In genomic region chr2:145022021-145022670, GRCh38 we compare ENCODE assay signal across 16 cellular contexts.
DNase-seq lines count a peak whose midpoint lies in the region; ATAC-seq and TF ChIP-seq lines count a peak whose summit lies in the region.
"Had no signal": no experiment of that assay in that cellular context is flagged by ENCODE, and none has a peak within 500 bp of the region (broad histone marks: within the 10 kb centered on the region; RNA-seq: fewer than 3 reads in every experiment).

No MANE protein-coding gene starts in this region.

- H2BK15ac ChIP-seq in H9 (ENCODE audit: low read depth, low read length): no peak overlapping the region

- no peaks in the 10 kb centered on the region for H3K27me3 ChIP-seq in H9 (ENCODE audit: insufficient read depth, low read length)
- H3K27me3 ChIP-seq: body of pancreas had no signal

- no peak overlapping the region for H3K18ac ChIP-seq in H9 (ENCODE audit: insufficient read length, low read depth, low read length)

- no peaks in the 10 kb centered on the region for H3K23me2 ChIP-seq in H9 (ENCODE audit: insufficient read length, low read depth, low read length, poor library complexity, severe bottlenecking)

- no peak overlapping the region for H3K27ac Mint-ChIP-seq in H9
- H3K27ac Mint-ChIP-seq: activated B cell treated with CpG ODN at 0.5 μM for 24 hours; T-helper 1 cell treated with Interleukin-12 subunit alpha and Interleukin-12 subunit beta and Interleukin-4 antibody, amounts not matched to agents 30 μg/mL and 1 μg/mL, for 36 hours had no signal

- no peak overlapping the region for H3K4me3 ChIP-seq in AG10803 (ENCODE audit: low read length)
- H3K4me3 ChIP-seq: body of pancreas had no signal

- H2BK12ac ChIP-seq in H9 (ENCODE audit: insufficient read length, low read depth, low read length): no peak overlapping the region

- H3K79me1 ChIP-seq in H9 (ENCODE audit: insufficient read depth, low read depth, low read length, poor library complexity, severe bottlenecking): no peaks in the 10 kb centered on the region

- no peak overlapping the region for H4K8ac ChIP-seq in H9 (replicated peaks; ENCODE audit: insufficient read length, low read depth, low read length)

- no peak overlapping the region for H2AFZ ChIP-seq in H9 (ENCODE audit: low read length)

- no peak overlapping the region for H2BK5ac ChIP-seq in H9 (ENCODE audit: insufficient read length, low read length)

- no peaks in the 10 kb centered on the region; the same call in 1 of the 2 replicates for H3K4me1 ChIP-seq in H9 (ENCODE audit: insufficient read depth, low read length)
- H3K4me1 ChIP-seq: body of pancreas had no signal

- H3K9me3 ChIP-seq in H9 (ENCODE audit: control insufficient read depth, low read depth, low read length): no peaks in the 10 kb centered on the region
- H3K9me3 ChIP-seq: body of pancreas had no signal

- no peaks in the 10 kb centered on the region for H3K79me2 ChIP-seq in H9 (ENCODE audit: insufficient read depth, low read length)

- no peaks in the 10 kb centered on the region for H3K9me3 Mint-ChIP-seq in H9
- H3K9me3 Mint-ChIP-seq: activated B cell treated with CpG ODN at 0.5 μM for 24 hours; T-helper 1 cell treated with Interleukin-12 subunit alpha and Interleukin-12 subunit beta and Interleukin-4 antibody, amounts not matched to agents 30 μg/mL and 1 μg/mL, for 36 hours had no signal

- H4K5ac ChIP-seq in H9 (ENCODE audit: insufficient read length, low read depth, low read length): no peak overlapping the region

- no peak overlapping the region for H3K14ac ChIP-seq in H9 (ENCODE audit: insufficient read depth, low read length)

- in situ Hi-C loops in SK-MEL-5 (cut with HindIII; ENCODE audit: low pct_unique_long_range_greater_than_20kb, low sequenced_read_pairs): no loop called here

- no peak overlapping the region for H2AK5ac ChIP-seq in H9 (ENCODE audit: insufficient read length, low read length)

- H3K4me1 Mint-ChIP-seq in H9: peaks cover 13 to 15% of the 10 kb centered on the region in 2 experiments

- no peaks in the 10 kb centered on the region for H3K36me3 Mint-ChIP-seq in H9 (ENCODE audit: insufficient read depth in 1 of 3, low read depth in 3 of 3)

- H2BK20ac ChIP-seq in H9 (ENCODE audit: low read depth, low read length, poor library complexity, severe bottlenecking): no peak overlapping the region

- H4K20me1 ChIP-seq in H9 (ENCODE audit: control insufficient read depth, insufficient read depth, insufficient read length): no peaks in the 10 kb centered on the region

- no peak overlapping the region for H3K27ac ChIP-seq in H9 (ENCODE audit: insufficient read length, low read depth, low read length)
- H3K27ac ChIP-seq: body of pancreas, KMS-11 had no signal

- peak; percentile 77 for ATAC-seq in sciatic nerve
- ATAC-seq: body of pancreas, left colon had no signal

- no peak overlapping the region for H4K91ac ChIP-seq in H9 (ENCODE audit: insufficient read length, low read depth, low read length)

- H3K4ac ChIP-seq in H9 (ENCODE audit: low read depth, low read length): no peak overlapping the region

- no CpG with 5 or more reads among the region's 1 CpG for WGBS in H9 (ENCODE audit: extremely low coverage, insufficient read length, low lambda C conversion rate)

- TF ChIP-seq CTCF in AG10803 (conservative IDR thresholded peaks at IDR 0.05; ENCODE audit: low read length): no peak
- no peak for TF ChIP-seq CTCF in H9 (conservative IDR thresholded peaks at IDR 0.05)

- H3K27me3 Mint-ChIP-seq in H9 (ENCODE audit: low read depth): no peaks in the 10 kb centered on the region
- H3K27me3 Mint-ChIP-seq: activated B cell treated with CpG ODN at 0.5 μM for 24 hours had no signal

- no peak overlapping the region for H3K9ac ChIP-seq in H9 (ENCODE audit: extremely low read depth, insufficient read length, low read length)
- H3K9ac ChIP-seq: KMS-11 had no signal

- no peak overlapping the region for H3K23ac ChIP-seq in H9 (ENCODE audit: insufficient read length, low read depth, low read length)

- H3K56ac ChIP-seq in H9 (ENCODE audit: insufficient read length, low read depth, low read length): no peak overlapping the region

- no peak overlapping the region for H3K4me2 ChIP-seq in H9 (ENCODE audit: insufficient read depth, insufficient read length, low read length)
- H3K4me2 ChIP-seq: KMS-11 had no signal

- no peak overlapping the region for H3T11ph ChIP-seq in H9 (ENCODE audit: low read length)

- DNase-seq in AG10803 (ENCODE audit: low read depth) (peak; percentile 9), SK-MEL-5 (ENCODE audit: low read depth, low spot score) (peak; percentile 70), fibroblast of peridontal ligament (ENCODE audit: extremely low read depth) (peak; percentile 83), sciatic nerve (ENCODE audit: low spot score) (no peak), DMS79 treated with DMSO at 0.1 percent for 48 hours (lab: John Stamatoyannopoulos, UW) (no peak), H9 (no peak), ecto neural progenitor cell (ENCODE audit: low spot score) (no peak)
- DNase-seq in activated CD8-positive, alpha-beta memory T cell treated with anti-CD3 and anti-CD28 coated beads for 24 hours: no peak
- DNase-seq: activated B cell treated with CpG ODN at 0.5 μM for 24 hours; body of pancreas; effector memory CD4-positive, alpha-beta T cell; left colon; NCI-H1417; stimulated activated naive CD4-positive, alpha-beta T cell treated with Interleukin-2 at 50 U/mL for 16 hours had no signal

- intact Hi-C loops in sciatic nerve (cut with DNase I): no loop called here

- no peak overlapping the region for H2BK120ac ChIP-seq in H9 (ENCODE audit: low read depth, low read length, poor library complexity, severe bottlenecking)

- no peak overlapping the region for H3K4me3 Mint-ChIP-seq in H9
- H3K4me3 Mint-ChIP-seq: activated B cell treated with CpG ODN at 0.5 μM for 24 hours; T-helper 1 cell treated with Interleukin-12 subunit alpha and Interleukin-12 subunit beta and Interleukin-4 antibody, amounts not matched to agents 30 μg/mL and 1 μg/mL, for 36 hours had no signal

Comparison
In these comparisons a context has a peak if more than half of its experiments do, and no peak if none do; other contexts are left out.
1. DNase-seq: peak in AG10803 (single experiment), SK-MEL-5 (single experiment) and fibroblast of peridontal ligament (single experiment); none in sciatic nerve (single experiment), DMS79 treated with DMSO at 0.1 percent for 48 hours (single experiment), H9 (single experiment), ecto neural progenitor cell (single experiment) and activated CD8-positive, alpha-beta memory T cell treated with anti-CD3 and anti-CD28 coated beads for 24 hours (single experiment).